In genomic region chr2:237581751-237582746, GRCh38 we compare ENCODE assay signal across 9 cellular contexts. TPM values are rescaled to one million over a fixed set of nuclear protein-coding genes. Genes with fewer than 3 reads are reported as not detected.
DNase-seq lines count a peak whose midpoint lies in the region; ATAC-seq and TF ChIP-seq lines count a peak whose summit lies in the region.
"Had no signal": no experiment of that assay in that cellular context is flagged by ENCODE, and none has a peak within 500 bp of the region (broad histone marks: within the 10 kb centered on the region; RNA-seq: fewer than 3 reads in every experiment).

No MANE protein-coding gene starts in this region.

- peak overlapping the region; percentile 39; the same call in 1 of the 2 replicates for H3K27ac ChIP-seq in GM23338 (ENCODE audit: low read depth)

- H3K27ac Mint-ChIP-seq in GM23338: no peak overlapping the region
- H3K27ac Mint-ChIP-seq: natural killer cell treated with Interleukin-12 subunit alpha and Interleukin-12 subunit beta and Interleukin-15 and Interleukin-18, amount 100 ng/mL, for 72 hours had no signal

- ATAC-seq in GM23338: peak; percentile 36
- ATAC-seq in HG03108 (IDR thresholded peaks at IDR 0.05; ENCODE audit: unreplicated experiment): no peak
- ATAC-seq in HG02588 (IDR thresholded peaks at IDR 0.05; ENCODE audit: unreplicated experiment): no peak

- DNase-seq in BE2C (peak; percentile 78), GM23338 (ENCODE audit: low spot score) (no peak), amygdala (lab: John Stamatoyannopoulos, UW) (peak in 35 of 56 donors; percentile 9 to 68 (median 33)), hippocampal formation (lab: John Stamatoyannopoulos, UW) (peak; percentile 24 to 42), skeletal muscle cell (ENCODE audit: low read depth) (no peak)

- H3K4me1 ChIP-seq in BE2C: 0 out of 2 replicates have a peak, but pooled peaks cover 4% of the 10 kb centered on the region
- H3K4me1 ChIP-seq in GM23338 (ENCODE audit: insufficient read depth): 0 out of 2 replicates have a peak, but pooled peaks cover 7% of the 10 kb centered on the region

- H3K36me3 ChIP-seq in BE2C (no peaks in the 10 kb centered on the region), GM23338 (ENCODE audit: insufficient read depth) (no peaks in the 10 kb centered on the region)

- no peaks in the 10 kb centered on the region for H3K9me2 ChIP-seq in GM23338 (ENCODE audit: insufficient read depth)

- no peaks in the 10 kb centered on the region for H3F3A ChIP-seq in GM23338 (replicated peaks; ENCODE audit: low read depth)

- no peak overlapping the region; the same call in 1 of the 2 replicates for H3K4me2 ChIP-seq in GM23338

- no peaks in the 10 kb centered on the region for H4K20me1 ChIP-seq in GM23338 (replicated peaks; ENCODE audit: insufficient read depth)

- peak overlapping the region; percentile 46 for H3K4me3 ChIP-seq in BE2C (ENCODE audit: low read depth, low read length)
- H3K4me3 ChIP-seq in GM23338: no peak overlapping the region
- peak overlapping the region; percentile 9 for H3K4me3 ChIP-seq in skeletal muscle cell (ENCODE audit: low read depth, low read length)

- peak; percentile 75 for TF ChIP-seq CTCF in BE2C (IDR thresholded peaks at IDR 0.05; ENCODE audit: low read depth, low read length)
- peak in 1 of 2 experiments; percentile 68; a peak in 3 of 4 replicates for TF ChIP-seq CTCF in GM23338 (conservative IDR thresholded peaks at IDR 0.05; ENCODE audit: low read depth in 2 of 2)

- H2AFZ ChIP-seq in GM23338: no peak overlapping the region; the same call in 1 of the 2 replicates

- peaks cover 33% of the 10 kb centered on the region for H3K4me1 Mint-ChIP-seq in GM23338

- H3K4me3 Mint-ChIP-seq in GM23338: no peak overlapping the region
- H3K4me3 Mint-ChIP-seq: natural killer cell treated with Interleukin-12 subunit alpha and Interleukin-12 subunit beta and Interleukin-15 and Interleukin-18, amount 100 ng/mL, for 72 hours had no signal

- H3K79me2 ChIP-seq in GM23338 (replicated peaks; ENCODE audit: insufficient read depth): no peaks in the 10 kb centered on the region

- H3K9me3 Mint-ChIP-seq in GM23338: no peaks in the 10 kb centered on the region; the same call in 2 of the 3 replicates
- H3K9me3 Mint-ChIP-seq: natural killer cell treated with Interleukin-12 subunit alpha and Interleukin-12 subunit beta and Interleukin-15 and Interleukin-18, amount 100 ng/mL, for 72 hours had no signal

- peaks cover 36% of the 10 kb centered on the region for H3K36me3 Mint-ChIP-seq in GM23338 (ENCODE audit: low read depth)
- H3K36me3 Mint-ChIP-seq: natural killer cell treated with Interleukin-12 subunit alpha and Interleukin-12 subunit beta and Interleukin-15 and Interleukin-18, amount 100 ng/mL, for 72 hours had no signal

- H3K27me3 Mint-ChIP-seq in GM23338 (ENCODE audit: insufficient read depth, low read depth, poor library complexity): peaks cover 8% of the 10 kb centered on the region

- H3K27me3 ChIP-seq in BE2C (no peaks in the 10 kb centered on the region), GM23338 (ENCODE audit: insufficient read depth) (no peaks in the 10 kb centered on the region)

- no peaks in the 10 kb centered on the region for H3K9me3 ChIP-seq in BE2C

TF ChIP-seq in PFSK-1, 5 proteins besides CTCF, POLR2A, EP300 and RAD21:
- TF ChIP-seq SIN3A (IDR thresholded peaks at IDR 0.05; ENCODE audit: borderline replicate concordance, insufficient read depth, low read length) (no peak), FOXP2 (optimal IDR thresholded peaks at IDR 0.05; ENCODE audit: borderline replicate concordance, extremely low read depth, extremely low read length, insufficient read depth) (peak; percentile 26), TAF1 (IDR thresholded peaks at IDR 0.05; ENCODE audit: borderline replicate concordance, insufficient read depth, low read length) (no peak)

RNA-seq across cellular contexts. Expression of gene RAB17, which starts 8.5 kb away (rescaled TPM):
- polyA plus RNA-seq in BE2C (2012; ENCODE audit: insufficient read depth, insufficient read length, low read depth): 1.0 TPM
- 21.4 and 26.9 TPM in 2 replicates for total RNA-seq in GM23338 (2014; rRNA removed; shearing (Covaris generic))
- polyA plus RNA-seq in GM23338 (2016; fragmentation: Nextera tagmentation; extraction: Ambion mirVana): 17.4 and 22.4 TPM in 2 replicates
- polyA plus RNA-seq in PFSK-1 (2012; ENCODE audit: insufficient read length, low read depth): 2.2 TPM
- total RNA-seq: natural killer cell treated with Interleukin-12 subunit alpha and Interleukin-12 subunit beta and Interleukin-15 and Interleukin-18, amount 100 ng/mL, for 72 hours had no signal

RNA-seq across cellular contexts. Expression of gene PRLH, which starts 15.7 kb away (rescaled TPM):
- not detected for polyA plus RNA-seq in BE2C (2012; ENCODE audit: insufficient read depth, insufficient read length, low read depth)
- not detected in 2 replicates for total RNA-seq in GM23338 (2014; rRNA removed; shearing (Covaris generic))
- not detected in 2 replicates for polyA plus RNA-seq in GM23338 (2016; fragmentation: Nextera tagmentation; extraction: Ambion mirVana)
- polyA plus RNA-seq in PFSK-1 (2012; ENCODE audit: insufficient read length, low read depth): not detected
- total RNA-seq: natural killer cell treated with Interleukin-12 subunit alpha and Interleukin-12 subunit beta and Interleukin-15 and Interleukin-18, amount 100 ng/mL, for 72 hours had no signal

RNA-seq across cellular contexts. Expression of gene LRRFIP1, which starts 45.3 kb away (rescaled TPM):
- polyA plus RNA-seq in BE2C (2012; ENCODE audit: insufficient read depth, insufficient read length, low read depth): 45.2 TPM
- 57.4 and 59.6 TPM in 2 replicates for total RNA-seq in GM23338 (2014; rRNA removed; shearing (Covaris generic))
- polyA plus RNA-seq in GM23338 (2016; fragmentation: Nextera tagmentation; extraction: Ambion mirVana): 160 and 178 TPM in 2 replicates
- 40.2 TPM for polyA plus RNA-seq in PFSK-1 (2012; ENCODE audit: insufficient read length, low read depth)

Comparison
In these comparisons a context has a peak if more than half of its experiments do, and no peak if none do; other contexts are left out.
1. DNase-seq: peak in BE2C (single experiment), amygdala (35 of 56) and hippocampal formation (2 of 2); none in GM23338 (single experiment) and skeletal muscle cell (single experiment).